In the genomic region with DNA sequence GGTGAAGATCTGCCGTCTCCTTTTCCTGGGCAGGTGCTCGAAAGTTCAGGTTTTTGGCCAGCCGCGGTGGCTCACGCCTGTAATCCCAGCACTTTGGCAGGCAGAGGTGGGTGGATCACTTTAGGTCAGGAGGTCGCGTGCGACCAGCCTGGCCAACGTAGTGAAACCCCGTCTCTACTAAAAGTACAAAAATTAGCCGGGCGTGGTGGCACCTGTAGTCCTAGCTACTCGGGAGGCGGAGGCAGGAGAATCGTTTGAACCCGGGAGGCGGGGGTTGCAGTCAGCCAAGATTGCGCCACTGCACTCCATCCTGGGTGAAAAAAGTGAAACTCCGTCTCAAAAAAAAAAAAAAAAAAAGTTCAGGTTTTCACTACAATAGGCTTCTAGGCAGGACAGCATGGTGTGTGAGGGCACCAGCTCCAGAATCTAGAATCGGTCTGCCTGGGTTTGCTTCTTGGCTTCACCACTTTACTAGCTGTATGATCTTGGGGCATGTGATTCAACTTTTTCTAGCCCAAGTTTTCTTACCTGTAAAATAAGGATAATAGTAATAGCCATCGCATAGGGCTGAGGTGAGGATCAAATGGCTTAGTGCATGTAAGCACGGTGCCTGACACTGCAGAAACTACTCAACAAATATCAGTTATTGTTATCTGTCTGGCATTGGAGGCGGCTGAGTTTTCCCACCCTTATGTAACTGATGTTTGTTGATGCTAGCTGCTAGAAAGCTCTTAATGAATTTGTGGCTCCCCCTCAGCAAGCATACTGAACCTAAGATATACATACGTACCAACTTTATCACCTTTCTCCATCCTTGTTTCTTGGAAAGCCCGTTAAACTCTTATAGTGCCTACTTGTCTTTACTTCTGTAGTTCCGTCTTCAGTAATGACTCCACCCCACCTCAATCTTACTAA, we compare ENCODE assay signal across 8 cellular contexts. TPM values are rescaled to one million over a fixed set of nuclear protein-coding genes. Genes with fewer than 3 reads are reported as not detected.
A peak's percentile ranks its signal among the peaks of the same experiment; 100 is the strongest.
DNase-seq lines count a peak whose midpoint lies in the region; ATAC-seq and TF ChIP-seq lines count a peak whose summit lies in the region.

No MANE protein-coding gene starts in this region.

- no peak for TF ChIP-seq POLR2A in vagina (IDR thresholded peaks at IDR 0.05)

- H3K9me3 ChIP-seq in left ventricle myocardium inferior (replicated peaks) (no peaks in the 10 kb centered on the region), lung (ENCODE audit: control insufficient read depth in 2 of 2, insufficient read depth in 1 of 2, low read length in 1 of 2) (no peaks in the 10 kb centered on the region), vagina (no peaks in the 10 kb centered on the region)

- in situ Hi-C loops in astrocyte of the cerebellum (cut with HindIII; ENCODE audit: low sequenced_read_pairs) = no loop called here

- peak overlapping the region; percentile 95 for H3K4me3 ChIP-seq in left ventricle myocardium inferior
- H3K4me3 ChIP-seq in astrocyte of the cerebellum (ENCODE audit: low read depth, low read length) = peak overlapping the region; percentile 97
- peak overlapping the region; percentile 61 for H3K4me3 ChIP-seq in lung
- peak overlapping the region; percentile 76 to 87 for H3K4me3 ChIP-seq in vagina

- H3K27me3 ChIP-seq in left ventricle myocardium inferior (ENCODE audit: low read depth) (no peaks in the 10 kb centered on the region), lung (ENCODE audit: control insufficient read depth, insufficient read depth) (no peaks in the 10 kb centered on the region), vagina (no peaks in the 10 kb centered on the region)

- WGBS in lung, 2 donors = 56 to 63% methylated on average over 26 of the region's 26 CpGs

- intact Hi-C loops in left ventricle myocardium inferior (cut with micrococcal nuclease) (no loop called here), Right ventricle myocardium superior (cut with DNase I) (no loop called here), vagina (cut with DNase I) (loop anchor here (5.0 kb wide), 1 partner anchor 462 kb away; a partner anchor contains a TSS)

- H3K27ac ChIP-seq in left ventricle myocardium inferior (replicated peaks) = peak overlapping the region; percentile 96
- H3K27ac ChIP-seq in lung (ENCODE audit: low read depth in 1 of 2, low read length in 1 of 2) = peak overlapping the region; percentile 83 to 98
- H3K27ac ChIP-seq in vagina = peak overlapping the region; percentile 85

- TF ChIP-seq CTCF in left ventricle myocardium inferior (IDR thresholded peaks at IDR 0.05; ENCODE audit: borderline replicate concordance) (no peak), astrocyte of the cerebellum (IDR thresholded peaks at IDR 0.05; ENCODE audit: low read depth, low read length, missing control alignments) (no peak), lung (IDR thresholded peaks at IDR 0.05; ENCODE audit: control extremely low read depth, extremely low read depth) (no peak), vagina (IDR thresholded peaks at IDR 0.05) (no peak)

- H3K4me1 ChIP-seq in left ventricle myocardium inferior (peaks cover 69% of the 10 kb centered on the region), lung (ENCODE audit: control insufficient read depth in 2 of 2, insufficient read depth in 2 of 2, low read length in 2 of 2) (peaks cover 5 to 23% of the 10 kb centered on the region in 2 donors), vagina (peaks cover 59% of the 10 kb centered on the region)

- no peak for ATAC-seq in Right ventricle myocardium superior (ENCODE audit: poor library complexity)
- ATAC-seq in lung (ENCODE audit: insufficient read depth, low FRiP score) = no peak

- DNase-seq in left ventricle myocardium inferior = no peak
- DNase-seq in Right ventricle myocardium superior = no peak
- no peak for DNase-seq in astrocyte of the cerebellum (ENCODE audit: low read depth)
- no peak for DNase-seq in lung (ENCODE audit: low spot score)
- no peak for DNase-seq in vagina (ENCODE audit: extremely low spot score in 2 of 2)
- DNase-seq in stimulated activated CD4-positive, alpha-beta T cell treated with anti-CD3 and anti-CD28 coated beads, Interleukin-2, amount 100 ng/mL, for 48 hours = no peak
- DNase-seq in iPS-NIHi11 (ENCODE audit: low spot score) = no peak
- DNase-seq in NCI-H1105 (lab: John Stamatoyannopoulos, UW) = no peak

- H3K36me3 ChIP-seq in left ventricle myocardium inferior (peaks cover 4% of the 10 kb centered on the region), lung (ENCODE audit: control insufficient read depth in 2 of 2, insufficient read depth in 2 of 2, low read length in 2 of 2) (peaks cover 0 to 6% of the 10 kb centered on the region in 2 donors), vagina (no peaks in the 10 kb centered on the region)

RNA-seq across cellular contexts. Expression of a gene that starts 1.3 kb away (rescaled TPM):
- 45.0 TPM for total RNA-seq in left ventricle myocardium inferior
- 42.6 TPM for total RNA-seq in Right ventricle myocardium superior
- 10 to 100 TPM; 43.4 to 47.8 TPM for total RNA-seq in lung
- polyA plus RNA-seq in lung = 10 to 100 TPM; 27.3 to 31.0 TPM
- 26.0 TPM for total RNA-seq in vagina

RNA-seq across cellular contexts. Expression of a gene that starts 12.0 kb away (rescaled TPM):
- total RNA-seq in left ventricle myocardium inferior = 8.1 TPM
- total RNA-seq in Right ventricle myocardium superior = 14.6 TPM
- total RNA-seq in lung = 10 to 100 TPM; 17.7 to 21.1 TPM
- polyA plus RNA-seq in lung = 10 to 100 TPM in 1 of 2 donors, 1 to 10 TPM in 1; 8.0 to 12.8 TPM
- 8.1 TPM for total RNA-seq in vagina
